14 cellular contexts compared by ENCODE assay signal in the genomic region with DNA sequence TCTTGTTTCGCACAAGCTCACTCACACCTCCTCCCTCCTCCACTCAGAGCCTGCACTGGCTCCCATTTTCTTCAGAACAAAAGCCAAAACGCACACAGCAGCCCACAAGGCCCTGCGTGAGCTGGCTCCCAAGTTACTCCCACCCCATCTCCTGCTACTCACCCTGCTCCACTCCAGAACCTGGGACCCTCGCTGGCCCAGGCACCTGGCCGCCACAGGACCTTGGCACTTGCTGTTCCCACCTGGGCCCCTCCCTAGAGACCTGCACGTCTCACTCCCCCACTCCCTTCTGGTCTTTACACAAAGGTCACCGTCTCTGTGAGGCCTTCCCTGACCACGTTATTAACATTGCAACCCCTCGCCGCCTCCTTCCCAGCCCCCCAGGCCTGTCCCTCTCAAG. TPM values are rescaled to one million over a fixed set of nuclear protein-coding genes. Genes with fewer than 3 reads are reported as not detected.
DNase-seq lines count a peak whose midpoint lies in the region; ATAC-seq and TF ChIP-seq lines count a peak whose summit lies in the region.
"Had no signal": no experiment of that assay in that cellular context is flagged by ENCODE, and none has a peak within 500 bp of the region (broad histone marks: within the 10 kb centered on the region; RNA-seq: fewer than 3 reads in every experiment).

No MANE protein-coding gene starts in this region.

- H3K4me1 Mint-ChIP-seq in T-helper 17 cell (peaks cover 62% of the 10 kb centered on the region), endothelial cell (ENCODE audit: unreplicated experiment) (peaks cover 43% of the 10 kb centered on the region)

- H3K27ac Mint-ChIP-seq in T-helper 17 cell (peak overlapping the region; percentile 96), endothelial cell (ENCODE audit: unreplicated experiment) (peak overlapping the region; percentile 9)
- H3K27ac Mint-ChIP-seq: HFFc6, mesothelial cell of epicardium had no signal

- no peak for TF ChIP-seq EP300 in upper lobe of left lung (IDR thresholded peaks at IDR 0.05)

- 76% methylated on average over 10 of the region's 10 CpGs for WGBS in right cardiac atrium
- 81 to 85% methylated on average over 10 of the region's 10 CpGs for WGBS in upper lobe of left lung, 2 donors

- H3K4me3 Mint-ChIP-seq in T-helper 17 cell: peak overlapping the region; percentile 96
- peak overlapping the region; percentile 26 for H3K4me3 Mint-ChIP-seq in endothelial cell (ENCODE audit: unreplicated experiment)
- H3K4me3 Mint-ChIP-seq: mesothelial cell of epicardium had no signal

- H3K27ac ChIP-seq in right cardiac atrium (ENCODE audit: low read length) (peak overlapping the region; percentile 16), right atrium auricular region (no peak overlapping the region), upper lobe of left lung (peak overlapping the region; percentile 88 to 96 (median 92))

- no peaks in the 10 kb centered on the region for H3K27me3 Mint-ChIP-seq in T-helper 17 cell
- peaks cover 18% of the 10 kb centered on the region for H3K27me3 Mint-ChIP-seq in endothelial cell (ENCODE audit: unreplicated experiment)

- no peaks in the 10 kb centered on the region for H3K36me3 ChIP-seq in right atrium auricular region
- H3K36me3 ChIP-seq in upper lobe of left lung: peaks cover 0 to 11% (median 0%) of the 10 kb centered on the region in 4 donors

- H3K4me1 ChIP-seq in right cardiac atrium (ENCODE audit: control insufficient read depth, insufficient read depth, low read length) (peaks cover 2% of the 10 kb centered on the region), right atrium auricular region (peaks cover 0 to 32% of the 10 kb centered on the region in 2 donors), upper lobe of left lung (peaks cover 27 to 43% (median 35%) of the 10 kb centered on the region in 4 donors)

- DNase-seq in right cardiac atrium (no peak), right atrium auricular region (ENCODE audit: low spot score) (no peak), T-helper 17 cell (no peak), endothelial cell (ENCODE audit: low spot score) (no peak), upper lobe of left lung (peak in 1 of 2 donors; percentile 60), NCI-H748 (lab: John Stamatoyannopoulos, UW; ENCODE audit: unreplicated experiment) (no peak)
- no peak for DNase-seq in stimulated activated CD4-positive, alpha-beta T cell treated with anti-CD3 and anti-CD28 coated beads, Interleukin-4, amount 100 ng/mL, for 24 hours
- DNase-seq: NCI-H187 treated with DMSO at 0.1 percent for 48 hours; NCI-H774; stimulated activated CD4-positive, alpha-beta T cell treated with anti-CD3 and anti-CD28 coated beads, Interleukin-2, amount 100 ng/mL, for 48 hours; stomach had no signal

- TF ChIP-seq POLR2A in upper lobe of left lung (IDR thresholded peaks at IDR 0.05): no peak

- H3K27me3 ChIP-seq in right cardiac atrium (ENCODE audit: control insufficient read depth, insufficient read depth) (no peaks in the 10 kb centered on the region), right atrium auricular region (no peaks in the 10 kb centered on the region), upper lobe of left lung (no peaks in the 10 kb centered on the region)

- H3K4me3 ChIP-seq in right cardiac atrium (ENCODE audit: low read length) (no peak overlapping the region), right atrium auricular region (no peak overlapping the region), upper lobe of left lung (no peak overlapping the region)

- no peak for ATAC-seq in right cardiac atrium
- ATAC-seq in T-helper 17 cell: no peak
- no peak for ATAC-seq in upper lobe of left lung (ENCODE audit: low FRiP score in 2 of 2)
- no peak for ATAC-seq in HG03460 (IDR thresholded peaks at IDR 0.05; ENCODE audit: unreplicated experiment)

- TF ChIP-seq CTCF in right atrium auricular region (IDR thresholded peaks at IDR 0.05) (no peak), endothelial cell (IDR thresholded peaks at IDR 0.05; ENCODE audit: unreplicated experiment) (no peak), upper lobe of left lung (IDR thresholded peaks at IDR 0.05) (no peak)

- no peaks in the 10 kb centered on the region for H3K9me3 ChIP-seq in right cardiac atrium (ENCODE audit: control insufficient read depth, low read length)
- H3K9me3 ChIP-seq in right atrium auricular region: no peaks in the 10 kb centered on the region
- H3K9me3 ChIP-seq in T-helper 17 cell (ENCODE audit: control insufficient read depth, low read length, poor library complexity, severe bottlenecking): no peaks in the 10 kb centered on the region
- no peaks in the 10 kb centered on the region for H3K9me3 ChIP-seq in upper lobe of left lung
- H3K9me3 ChIP-seq: stomach had no signal

- H3K36me3 Mint-ChIP-seq in T-helper 17 cell (ENCODE audit: low read depth) (no peaks in the 10 kb centered on the region), endothelial cell (ENCODE audit: low read depth, unreplicated experiment) (peaks cover 12% of the 10 kb centered on the region)
- H3K36me3 Mint-ChIP-seq: mesothelial cell of epicardium had no signal

- no peaks in the 10 kb centered on the region for H3K9me3 Mint-ChIP-seq in endothelial cell (ENCODE audit: unreplicated experiment)
- H3K9me3 Mint-ChIP-seq: HFFc6, mesothelial cell of epicardium had no signal

- intact Hi-C loops in right cardiac atrium (cut with DNase I): no loop called here

RNA-seq across cellular contexts. Expression of a gene that starts 0.9 kb away (rescaled TPM):
- 10 to 100 TPM in 3 of 4 donors, 1 to 10 TPM in 1; 9.0 to 14.1 (median 10.6) TPM for total RNA-seq in right cardiac atrium
- polyA plus RNA-seq in right cardiac atrium: 9.6 TPM
- 10 to 100 TPM in 1 of 2 donors, 1 to 10 TPM in 1; 9.9 to 19.5 TPM for total RNA-seq in right atrium auricular region
- 100 to 1,000 TPM; 139 to 150 TPM for total RNA-seq in T-helper 17 cell
- total RNA-seq in endothelial cell (ENCODE audit: unreplicated experiment): 75.4 TPM
- 10 to 100 TPM; 14.0 to 74.0 (median 45.9) TPM for total RNA-seq in upper lobe of left lung
- total RNA-seq: HFFc6 had no signal

RNA-seq across cellular contexts. Expression of a gene that starts 32.1 kb away (rescaled TPM):
- 10 to 100 TPM in 2 of 4 donors, 1 to 10 TPM in 2; 6.6 to 11.4 (median 9.6) TPM for total RNA-seq in right cardiac atrium
- polyA plus RNA-seq in right cardiac atrium: 8.3 TPM
- total RNA-seq in right atrium auricular region: 1 to 10 TPM; 4.2 to 5.8 TPM
- total RNA-seq in T-helper 17 cell: under 1 TPM; 0.12 to 0.31 TPM
- total RNA-seq in endothelial cell (ENCODE audit: unreplicated experiment): 26.0 TPM
- total RNA-seq in upper lobe of left lung: 10 to 100 TPM in 4 of 6 donors, 1 to 10 TPM in 2; 6.2 to 19.8 (median 13.6) TPM

RNA-seq across cellular contexts. Expression of a gene that starts 59.9 kb away (rescaled TPM):
- total RNA-seq in right cardiac atrium (under 1 TPM in 2 of 4 donors, not detected in 2; 0.03 to 0.06 TPM), right atrium auricular region (not detected), T-helper 17 cell (under 1 TPM; 0.10 to 0.12 TPM), endothelial cell (ENCODE audit: unreplicated experiment) (1.2 TPM), upper lobe of left lung (1 to 10 TPM in 5 of 6 donors, under 1 TPM in 1; 0.37 to 9.1 (median 4.5) TPM)
- polyA plus RNA-seq in right cardiac atrium: 0.05 TPM

Comparison
In these comparisons a context has a peak if more than half of its experiments do, and no peak if none do; other contexts are left out.
1. H3K27ac ChIP-seq: peak in right cardiac atrium (single experiment) and upper lobe of left lung (4 of 4); none in right atrium auricular region (0 of 2).